In the genomic region with DNA sequence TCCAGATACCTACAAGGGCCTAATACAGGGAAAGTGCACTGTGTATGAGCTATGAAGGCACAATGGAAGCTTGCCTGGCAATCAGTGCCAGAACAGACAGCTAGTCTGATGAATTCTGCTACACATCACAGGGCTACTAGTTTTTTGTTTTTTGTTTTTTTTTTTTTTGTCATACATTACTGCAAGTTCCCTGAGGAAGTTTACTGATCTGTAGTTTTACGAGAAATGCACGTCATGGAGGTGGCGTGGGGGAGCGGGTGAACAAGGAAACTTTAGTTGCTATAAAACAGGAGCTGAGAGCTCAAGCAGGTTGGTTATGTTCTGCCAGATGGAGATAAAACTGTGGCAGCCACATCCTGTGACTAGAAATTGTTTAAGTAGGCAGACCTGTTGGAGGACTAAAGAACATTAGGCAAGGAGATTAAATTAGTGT, we compare ENCODE assay signal across 8 cellular contexts. TPM values are rescaled to one million over a fixed set of nuclear protein-coding genes. Genes with fewer than 3 reads are reported as not detected.
DNase-seq lines count a peak whose midpoint lies in the region; ATAC-seq lines count a peak whose summit lies in the region.

No MANE protein-coding gene starts in this region.

- POLR2A ChIA-PET in activated naive CD8-positive, alpha-beta T cell treated with anti-CD3 and anti-CD28 coated beads, Interleukin-2, amount 10 ng/mL, durations not matched to agents 7 days and 5 days (lab: Charles Lee): interaction anchor here (0.6 to 3.1 kb wide), 21 partner anchors 8 to 136 kb away, joined by 3 to 44 read pairs (median 7); a partner anchor contains a TSS

- H3K4me3 Mint-ChIP-seq in activated naive CD8-positive, alpha-beta T cell treated with anti-CD3 and anti-CD28 coated beads, Interleukin-2, amount 10 ng/mL, durations not matched to agents 7 days and 5 days: peak overlapping the region; percentile 75

- H3K27me3 Mint-ChIP-seq in activated naive CD8-positive, alpha-beta T cell treated with anti-CD3 and anti-CD28 coated beads, Interleukin-2, amount 10 ng/mL, durations not matched to agents 7 days and 5 days: no peaks in the 10 kb centered on the region

- ATAC-seq in activated naive CD8-positive, alpha-beta T cell treated with anti-CD3 and anti-CD28 coated beads, Interleukin-2, amount 10 ng/mL, durations not matched to agents 7 days and 5 days (ENCODE audit: low read depth): peak; percentile 54
- ATAC-seq in HG03342 (IDR thresholded peaks at IDR 0.05; ENCODE audit: unreplicated experiment) (no peak), GM19463 (IDR thresholded peaks at IDR 0.05; ENCODE audit: unreplicated experiment) (no peak)

- H3K36me3 Mint-ChIP-seq in activated naive CD8-positive, alpha-beta T cell treated with anti-CD3 and anti-CD28 coated beads, Interleukin-2, amount 10 ng/mL, durations not matched to agents 7 days and 5 days: peaks cover 33% of the 10 kb centered on the region

- peak overlapping the region; percentile 88 for H3K27ac Mint-ChIP-seq in activated naive CD8-positive, alpha-beta T cell treated with anti-CD3 and anti-CD28 coated beads, Interleukin-2, amount 10 ng/mL, durations not matched to agents 7 days and 5 days

- no peaks in the 10 kb centered on the region for H3K9me3 Mint-ChIP-seq in activated naive CD8-positive, alpha-beta T cell treated with anti-CD3 and anti-CD28 coated beads, Interleukin-2, amount 10 ng/mL, durations not matched to agents 7 days and 5 days

- DNase-seq in activated gamma-delta T cell treated with Interleukin-2 at 50 U/mL for 16 hours: peak; percentile 66
- DNase-seq in activated gamma-delta T cell (lab: John Stamatoyannopoulos, UW): no peak
- peak; percentile 40 for DNase-seq in SK-N-DZ (ENCODE audit: low spot score)
- no peak for DNase-seq in activated naive CD8-positive, alpha-beta T cell treated with anti-CD3 and anti-CD28 coated beads, Interleukin-2, amount 10 ng/mL, durations not matched to agents 7 days and 5 days
- DNase-seq in renal cortical epithelial cell (ENCODE audit: low read depth): peak; percentile 36
- DNase-seq in putamen (ENCODE audit: low spot score): no peak

- peaks cover 60% of the 10 kb centered on the region for H3K4me1 Mint-ChIP-seq in activated naive CD8-positive, alpha-beta T cell treated with anti-CD3 and anti-CD28 coated beads, Interleukin-2, amount 10 ng/mL, durations not matched to agents 7 days and 5 days

RNA-seq across cellular contexts. Expression of a gene that starts 17.7 kb away (rescaled TPM):
- not detected in 2 replicates for polyA plus RNA-seq in SK-N-DZ (2014; cell fraction: cytosol; rRNA removed)
- polyA plus RNA-seq in SK-N-DZ (2014; cell fraction: nucleus; rRNA removed): 0.44 TPM in 1 of 2 replicates, not detected in the other
- total RNA-seq in activated naive CD8-positive, alpha-beta T cell treated with anti-CD3 and anti-CD28 coated beads, Interleukin-2, amount 10 ng/mL, durations not matched to agents 7 days and 5 days: 100 to 1,000 TPM; 828 to 854 TPM
- total RNA-seq in renal cortical epithelial cell: not detected in 2 replicates

Comparison
In these comparisons a context has a peak if more than half of its experiments do, and no peak if none do; other contexts are left out.
1. DNase-seq: peak in activated gamma-delta T cell treated with Interleukin-2 at 50 U/mL for 16 hours (single experiment), SK-N-DZ (single experiment) and renal cortical epithelial cell (single experiment); none in activated gamma-delta T cell (single experiment), activated naive CD8-positive, alpha-beta T cell treated with anti-CD3 and anti-CD28 coated beads, Interleukin-2, amount 10 ng/mL, durations not matched to agents 7 days and 5 days (single experiment) and putamen (single experiment).
2. RNA of a gene that starts 17.7 kb away (total RNA-seq): 828 to 854 TPM in activated naive CD8-positive, alpha-beta T cell treated with anti-CD3 and anti-CD28 coated beads, Interleukin-2, amount 10 ng/mL, durations not matched to agents 7 days and 5 days; not detected in renal cortical epithelial cell; every median in the first group is over 100 times any median in the second.